1 cellular context compared by ENCODE assay signal in the genomic region with DNA sequence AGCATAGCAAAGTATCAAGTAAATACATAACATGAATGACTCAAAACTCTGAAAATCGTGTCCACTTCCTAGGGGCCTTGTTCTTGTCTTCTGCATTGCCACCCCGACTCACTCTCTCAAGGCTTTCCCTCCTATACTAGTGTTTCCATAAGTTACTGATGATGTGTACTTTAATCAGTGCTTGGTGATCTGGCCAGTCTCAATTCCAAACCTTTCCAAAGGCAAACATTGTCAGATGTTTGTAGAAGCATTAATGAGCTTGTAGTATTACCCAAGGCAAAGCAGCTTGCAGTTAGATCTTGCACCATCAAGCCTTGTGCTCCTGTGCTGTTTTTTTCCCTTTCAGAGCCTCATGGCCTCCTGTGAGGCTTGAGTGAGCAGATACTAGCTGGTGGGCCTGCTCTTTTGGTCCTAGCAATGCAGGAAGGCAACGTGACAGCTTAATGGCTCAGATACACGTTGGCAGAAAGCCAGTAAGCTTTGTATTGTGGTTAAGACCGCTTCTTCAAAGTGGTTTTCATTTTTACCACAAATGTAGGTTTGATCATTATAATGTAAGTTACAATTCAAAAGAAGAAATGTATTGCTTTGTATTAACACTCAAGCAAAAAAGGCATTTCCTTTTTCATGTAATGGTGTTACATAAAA.
TF ChIP-seq lines count a peak whose summit lies in the region.

No MANE protein-coding gene starts in this region.

TF ChIP-seq in GM23338, 12 proteins besides CTCF, POLR2A, EP300 and RAD21 (continued from another document):
- TF ChIP-seq, protein P1, sequence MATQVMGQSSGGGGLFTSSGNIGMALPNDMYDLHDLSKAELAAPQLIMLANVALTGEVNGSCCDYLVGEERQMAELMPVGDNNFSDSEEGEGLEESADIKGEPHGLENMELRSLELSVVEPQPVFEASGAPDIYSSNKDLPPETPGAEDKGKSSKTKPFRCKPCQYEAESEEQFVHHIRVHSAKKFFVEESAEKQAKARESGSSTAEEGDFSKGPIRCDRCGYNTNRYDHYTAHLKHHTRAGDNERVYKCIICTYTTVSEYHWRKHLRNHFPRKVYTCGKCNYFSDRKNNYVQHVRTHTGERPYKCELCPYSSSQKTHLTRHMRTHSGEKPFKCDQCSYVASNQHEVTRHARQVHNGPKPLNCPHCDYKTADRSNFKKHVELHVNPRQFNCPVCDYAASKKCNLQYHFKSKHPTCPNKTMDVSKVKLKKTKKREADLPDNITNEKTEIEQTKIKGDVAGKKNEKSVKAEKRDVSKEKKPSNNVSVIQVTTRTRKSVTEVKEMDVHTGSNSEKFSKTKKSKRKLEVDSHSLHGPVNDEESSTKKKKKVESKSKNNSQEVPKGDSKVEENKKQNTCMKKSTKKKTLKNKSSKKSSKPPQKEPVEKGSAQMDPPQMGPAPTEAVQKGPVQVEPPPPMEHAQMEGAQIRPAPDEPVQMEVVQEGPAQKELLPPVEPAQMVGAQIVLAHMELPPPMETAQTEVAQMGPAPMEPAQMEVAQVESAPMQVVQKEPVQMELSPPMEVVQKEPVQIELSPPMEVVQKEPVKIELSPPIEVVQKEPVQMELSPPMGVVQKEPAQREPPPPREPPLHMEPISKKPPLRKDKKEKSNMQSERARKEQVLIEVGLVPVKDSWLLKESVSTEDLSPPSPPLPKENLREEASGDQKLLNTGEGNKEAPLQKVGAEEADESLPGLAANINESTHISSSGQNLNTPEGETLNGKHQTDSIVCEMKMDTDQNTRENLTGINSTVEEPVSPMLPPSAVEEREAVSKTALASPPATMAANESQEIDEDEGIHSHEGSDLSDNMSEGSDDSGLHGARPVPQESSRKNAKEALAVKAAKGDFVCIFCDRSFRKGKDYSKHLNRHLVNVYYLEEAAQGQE (IDR thresholded peaks at IDR 0.05; ENCODE audit: unreplicated experiment): no peak
- no peak for TF ChIP-seq ZNF331 (CRISPR knock-in tag; IDR thresholded peaks at IDR 0.05; ENCODE audit: low read depth)
